In genomic region chr1:32767641-32768040, GRCh38 we compare ENCODE assay signal across 19 cellular contexts. TPM values are rescaled to one million over a fixed set of nuclear protein-coding genes. Genes with fewer than 3 reads are reported as not detected.
DNase-seq lines count a peak whose midpoint lies in the region; ATAC-seq, FAIRE-seq and TF ChIP-seq lines count a peak whose summit lies in the region.
"Had no signal": no experiment of that assay in that cellular context is flagged by ENCODE, and none has a peak within 500 bp of the region (broad histone marks: within the 10 kb centered on the region; RNA-seq: fewer than 3 reads in every experiment).

No MANE protein-coding gene starts in this region.

- H2AK5ac ChIP-seq in H1 (ENCODE audit: low read depth, low read length) = 0 out of 2 replicates have a peak overlapping the region, but pooled peaks have one; percentile 65

- no peak overlapping the region for H3K9ac ChIP-seq in H1 (replicated peaks in 1 of 4; ENCODE audit: extremely low read depth in 1 of 4, low read depth in 3 of 4, low read length in 3 of 4)
- H3K9ac ChIP-seq: KMS-11 had no signal

- peak overlapping the region; percentile 77 to 86; a peak in 3 of 4 replicates for H3K4me2 ChIP-seq in H1 (ENCODE audit: insufficient read depth in 1 of 2, low read depth in 2 of 2, low read length in 2 of 2)

- H3K27ac ChIP-seq in right cardiac atrium (ENCODE audit: low read length) (no peak overlapping the region), right atrium auricular region (no peak overlapping the region), H1 (ENCODE audit: low read depth, low read length) (no peak overlapping the region), upper lobe of right lung (peak overlapping the region; percentile 3)
- H3K27ac ChIP-seq: HL-60, KMS-11, thoracic aorta had no signal

- no peak overlapping the region for H2BK5ac ChIP-seq in H1 (ENCODE audit: low read depth, low read length)

- CTCF ChIA-PET in H1 (lab: Charles Lee; ENCODE audit: partially characterized antibody) = interaction anchor here (1.3 to 12.2 kb wide), 4 partner anchors 13 to 62 kb away, joined by 3 to 329 read pairs (median 112); no protein-coding TSS in a partner anchor

- no peak overlapping the region for H4K91ac ChIP-seq in H1 (replicated peaks; ENCODE audit: insufficient read length, low read length)

- no peak for FAIRE-seq in H1 (lab: Jason Lieb, UNC)

- no peak overlapping the region for H2BK20ac ChIP-seq in H1 (ENCODE audit: low read length)

- H2AFZ ChIP-seq in H1 (ENCODE audit: low read length) = no peak overlapping the region

- H3K4me1 ChIP-seq in right cardiac atrium (ENCODE audit: control insufficient read depth, insufficient read depth, low read length) (no peaks in the 10 kb centered on the region), right atrium auricular region (peaks cover 0 to 23% of the 10 kb centered on the region in 2 donors), H1 (replicated peaks in 1 of 4; ENCODE audit: control insufficient read depth in 3 of 4, insufficient read depth in 4 of 4, low read length in 3 of 4) (peaks cover 11 to 35% (median 26%) of the 10 kb centered on the region in 4 experiments), upper lobe of right lung (peaks cover 26% of the 10 kb centered on the region)

- no peak overlapping the region for H3K4me3 ChIP-seq in right cardiac atrium (ENCODE audit: low read length)
- H3K4me3 ChIP-seq in right atrium auricular region = no peak overlapping the region
- no peak overlapping the region for H3K4me3 ChIP-seq in H1 (ENCODE audit: extremely low read depth in 1 of 4, insufficient read depth in 2 of 4, low read depth in 3 of 4, low read length in 4 of 4)
- no peak overlapping the region for H3K4me3 ChIP-seq in upper lobe of right lung
- H3K4me3 ChIP-seq: mucosa of descending colon, thoracic aorta had no signal

- no peak for TF ChIP-seq CTCF in right atrium auricular region (IDR thresholded peaks at IDR 0.05)
- TF ChIP-seq CTCF in H1 (IDR thresholded peaks at IDR 0.05; ENCODE audit: control extremely low read depth in 1 of 3, insufficient read depth in 1 of 3, low read depth in 1 of 3, low read length in 3 of 3) = no peak
- no peak for TF ChIP-seq CTCF in nephron (IDR thresholded peaks at IDR 0.05; ENCODE audit: unreplicated experiment in 3 of 3)
- TF ChIP-seq CTCF in upper lobe of right lung (IDR thresholded peaks at IDR 0.05) = no peak

- no peaks in the 10 kb centered on the region for H3K27me3 ChIP-seq in right cardiac atrium (ENCODE audit: control insufficient read depth, insufficient read depth)
- no peaks in the 10 kb centered on the region for H3K27me3 ChIP-seq in right atrium auricular region
- H3K27me3 ChIP-seq in H1 (replicated peaks in 1 of 4; ENCODE audit: control insufficient read depth in 3 of 4, extremely low read depth in 1 of 4, insufficient read depth in 3 of 4, low read length in 3 of 4) = no peaks in the 10 kb centered on the region
- no peaks in the 10 kb centered on the region for H3K27me3 ChIP-seq in upper lobe of right lung

- peak overlapping the region; percentile 51 to 74 (median 59) for H3K27ac Mint-ChIP-seq in nephron
- H3K27ac Mint-ChIP-seq in stimulated activated naive CD8-positive, alpha-beta T cell treated with anti-CD3 and anti-CD28 coated beads, Interleukin-15, amount 100 ng/mL, for 72 hours = no peak overlapping the region
- H3K27ac Mint-ChIP-seq: activated CD4-positive, alpha-beta T cell treated with anti-CD3 and anti-CD28 coated beads for 36 hours; activated naive CD4-positive, alpha-beta T cell treated with anti-CD3 and anti-CD28 coated beads, Interleukin-2, amount 50 U/mL, for 72 hours; endodermal cell; T-helper 2 cell treated with Interferon-gamma antibody and Interleukin-4, amounts not matched to agents 5 μg/mL and 100 μg/mL, for 36 hours had no signal

- peaks cover 50% of the 10 kb centered on the region for H3K4me1 Mint-ChIP-seq in nephron
- H3K4me1 Mint-ChIP-seq in stimulated activated naive CD8-positive, alpha-beta T cell treated with anti-CD3 and anti-CD28 coated beads, Interleukin-15, amount 100 ng/mL, for 72 hours = peaks cover 2% of the 10 kb centered on the region
- H3K4me1 Mint-ChIP-seq: activated CD4-positive, alpha-beta T cell treated with anti-CD3 and anti-CD28 coated beads for 36 hours had no signal

- intact Hi-C loops in right cardiac atrium (cut with DNase I) = no loop called here
- intact Hi-C loops in upper lobe of right lung (cut with DNase I) = no loop called here

- POLR2A ChIA-PET in H1 (lab: Charles Lee; ENCODE audit: partially characterized antibody) = interaction anchor here (1.1 to 12.6 kb wide), 3 partner anchors 11 to 82 kb away, joined by 3 to 295 read pairs (median 3); no protein-coding TSS in a partner anchor

- no peak overlapping the region for H3K23ac ChIP-seq in H1 (ENCODE audit: insufficient read length)

- no peak overlapping the region for H2BK12ac ChIP-seq in H1 (ENCODE audit: low read depth, low read length)

- H3K4ac ChIP-seq in H1 (replicated peaks; ENCODE audit: insufficient read length, low read depth, low read length) = no peak overlapping the region

- no peaks in the 10 kb centered on the region for H3K9me3 Mint-ChIP-seq in nephron
- no peaks in the 10 kb centered on the region for H3K9me3 Mint-ChIP-seq in stimulated activated naive CD8-positive, alpha-beta T cell treated with anti-CD3 and anti-CD28 coated beads, Interleukin-15, amount 100 ng/mL, for 72 hours
- H3K9me3 Mint-ChIP-seq: activated naive CD4-positive, alpha-beta T cell treated with anti-CD3 and anti-CD28 coated beads, Interleukin-2, amount 50 U/mL, for 72 hours; central memory CD8-positive, alpha-beta T cell; endodermal cell; T-helper 2 cell treated with Interferon-gamma antibody and Interleukin-4, amounts not matched to agents 5 μg/mL and 100 μg/mL, for 36 hours had no signal

- no peak overlapping the region for H4K5ac ChIP-seq in H1 (ENCODE audit: insufficient read length, low read depth, low read length)

- peaks cover 18% of the 10 kb centered on the region for H3K79me1 ChIP-seq in H1 (ENCODE audit: low read depth, low read length)

- H2BK15ac ChIP-seq in H1 (ENCODE audit: low read length) = no peak overlapping the region

- H3K79me2 ChIP-seq in H1 (ENCODE audit: control insufficient read depth in 1 of 2, insufficient read depth in 2 of 2, low read length in 2 of 2) = peaks cover 5 to 42% of the 10 kb centered on the region in 2 experiments

- peaks cover 21% of the 10 kb centered on the region for H3K36me3 Mint-ChIP-seq in nephron (ENCODE audit: low read depth)
- H3K36me3 Mint-ChIP-seq: activated naive CD4-positive, alpha-beta T cell treated with anti-CD3 and anti-CD28 coated beads, Interleukin-2, amount 50 U/mL, for 72 hours had no signal

- no peak for TF ChIP-seq RAD21 in H1 (IDR thresholded peaks at IDR 0.05 in 1 of 2, conservative IDR thresholded peaks at IDR 0.05 in 1 of 2; ENCODE audit: low read depth in 2 of 2, low read length in 2 of 2)

- H3K4me3 Mint-ChIP-seq in nephron = peak overlapping the region; percentile 64 to 72 (median 70)
- H3K4me3 Mint-ChIP-seq in stimulated activated naive CD8-positive, alpha-beta T cell treated with anti-CD3 and anti-CD28 coated beads, Interleukin-15, amount 100 ng/mL, for 72 hours = no peak overlapping the region
- H3K4me3 Mint-ChIP-seq: activated CD4-positive, alpha-beta T cell treated with anti-CD3 and anti-CD28 coated beads for 36 hours; central memory CD8-positive, alpha-beta T cell; endodermal cell; T-helper 2 cell treated with Interferon-gamma antibody and Interleukin-4, amounts not matched to agents 5 μg/mL and 100 μg/mL, for 36 hours had no signal

- no peak for ATAC-seq in right cardiac atrium
- peak; percentile 6 for ATAC-seq in upper lobe of right lung
- no peak for ATAC-seq in stimulated activated naive CD8-positive, alpha-beta T cell treated with anti-CD3 and anti-CD28 coated beads, Interleukin-15, amount 100 ng/mL, for 72 hours
- no peak for ATAC-seq in GM18502 (IDR thresholded peaks at IDR 0.05; ENCODE audit: poor library complexity, unreplicated experiment)
- ATAC-seq: activated CD4-positive, alpha-beta T cell treated with anti-CD3 and anti-CD28 coated beads for 36 hours had no signal

- H3K23me2 ChIP-seq in H1 (ENCODE audit: low read depth, low read length) = peaks cover 13% of the 10 kb centered on the region

- peaks cover 0 to 19% of the 10 kb centered on the region in 2 experiments for H4K20me1 ChIP-seq in H1 (replicated peaks in 1 of 2; ENCODE audit: control insufficient read depth in 1 of 2, insufficient read depth in 2 of 2, low read length in 2 of 2)

- no peak overlapping the region for H3K14ac ChIP-seq in H1 (ENCODE audit: insufficient read length)

- H3K18ac ChIP-seq in H1 (ENCODE audit: extremely low read depth, low read length) = no peak overlapping the region

- no peak overlapping the region for H3K56ac ChIP-seq in H1 (replicated peaks; ENCODE audit: insufficient read length, low read depth, low read length)

- H2BK120ac ChIP-seq in H1 (replicated peaks; ENCODE audit: low read depth, low read length) = no peak overlapping the region

- DNase-seq in right cardiac atrium (peak in 2 of 3 donors; percentile 41 to 67), right atrium auricular region (ENCODE audit: low spot score) (no peak), H1 (ENCODE audit: low read depth in 1 of 2, low spot score in 2 of 2) (no peak), upper lobe of right lung (peak; percentile 55)
- no peak for DNase-seq in stimulated activated naive CD8-positive, alpha-beta T cell treated with anti-CD3 and anti-CD28 coated beads, Interleukin-15, amount 100 ng/mL, for 72 hours
- no peak for DNase-seq in stimulated activated CD4-positive, alpha-beta T cell treated with anti-CD3 and anti-CD28 coated beads, Interleukin-4, amount 100 ng/mL, for 4 hours
- DNase-seq: activated CD4-positive, alpha-beta T cell treated with anti-CD3 and anti-CD28 coated beads for 36 hours; endodermal cell; NCI-H1694; NCI-H524 treated with DMSO at 0.1 percent for 48 hours had no signal

- H3K9me3 ChIP-seq in right cardiac atrium (ENCODE audit: control insufficient read depth, low read length) = no peaks in the 10 kb centered on the region
- H3K9me3 ChIP-seq in right atrium auricular region = no peaks in the 10 kb centered on the region
- no peaks in the 10 kb centered on the region for H3K9me3 ChIP-seq in H1 (ENCODE audit: insufficient read depth in 2 of 2, low read depth in 1 of 2, low read length in 1 of 2)
- H3K9me3 ChIP-seq in upper lobe of right lung = no peaks in the 10 kb centered on the region
- H3K9me3 ChIP-seq: mucosa of descending colon, thoracic aorta had no signal

- H3K27me3 Mint-ChIP-seq in nephron (ENCODE audit: low read depth) = peaks cover 4% of the 10 kb centered on the region
- H3K27me3 Mint-ChIP-seq in stimulated activated naive CD8-positive, alpha-beta T cell treated with anti-CD3 and anti-CD28 coated beads, Interleukin-15, amount 100 ng/mL, for 72 hours = no peaks in the 10 kb centered on the region
- H3K27me3 Mint-ChIP-seq: activated CD4-positive, alpha-beta T cell treated with anti-CD3 and anti-CD28 coated beads for 36 hours; central memory CD8-positive, alpha-beta T cell had no signal

- H3K36me3 ChIP-seq in right atrium auricular region (no peaks in the 10 kb centered on the region), H1 (ENCODE audit: control insufficient read depth in 2 of 4, insufficient read depth in 4 of 4, low read length in 3 of 4) (peaks cover 7 to 33% (median 18%) of the 10 kb centered on the region in 4 experiments; a peak in 7 of 8 replicates), upper lobe of right lung (peaks cover 11% of the 10 kb centered on the region)
- H3K36me3 ChIP-seq: thoracic aorta had no signal

- 44% methylated on average over 5 of the region's 5 CpGs for WGBS in right cardiac atrium
- 88% methylated on average over 5 of the region's 5 CpGs; no CpG with 5 or more reads in 1 of the 2 experiments for WGBS in H1 (ENCODE audit: extremely low coverage in 1 of 2, insufficient coverage in 1 of 2, insufficient read length in 1 of 2, insufficient replicate concordance in 2 of 2, low coverage in 1 of 2, low lambda C conversion rate in 2 of 2, missing lambda C conversion rate in 1 of 2), 2 experiments

- H4K8ac ChIP-seq in H1 (ENCODE audit: extremely low read depth, insufficient read depth, low read length) = no peak overlapping the region

- TF ChIP-seq POLR2A in H1 (IDR thresholded peaks at IDR 0.05; ENCODE audit: control extremely low read depth in 1 of 2, low read depth in 2 of 2, low read length in 2 of 2) = no peak

- no peak for TF ChIP-seq EP300 in H1 (IDR thresholded peaks at IDR 0.05; ENCODE audit: borderline replicate concordance in 1 of 2, low read depth in 2 of 2, low read length in 2 of 2)

RNA-seq across cellular contexts. Expression of gene YARS1, which starts 49.5 kb away (rescaled TPM):
- total RNA-seq in right cardiac atrium (10 to 100 TPM; 29.3 to 54.7 (median 36.4) TPM), right atrium auricular region (10 to 100 TPM; 23.3 to 33.1 TPM), upper lobe of right lung (111 TPM)
- polyA plus RNA-seq in right cardiac atrium (20.8 TPM), H1 (2011; rRNA removed) (47.1 and 55.6 TPM in 2 replicates)
- 226 and 230 TPM in 2 replicates for total RNA-seq in H1 (2021; fragmentation: NEBNext Ultra II Directional; extraction: Animal tissue kit (Norgen Biotek cat#: 25700))
- polyA plus RNA-seq in H1 (2011; cell fraction: cytosol; rRNA removed) = 88.6 TPM
- 95.0 TPM for polyA plus RNA-seq in H1 (2011; cell fraction: nucleus; rRNA removed)
- 158 to 225 TPM (median 175 TPM) in 4 replicates for polyA plus RNA-seq in H1 (2012, experiment 1 of 2)
- 92.7 TPM for polyA plus RNA-seq in H1 (2012, experiment 2 of 2)
- 125 TPM for polyA plus RNA-seq in H1 (2013, experiment 1 of 2)
- polyA plus RNA-seq in H1 (2013, experiment 2 of 2) = 123 TPM
- polyA minus RNA-seq in H1 (2011; rRNA and poly(A)+ RNA removed) = 131 and 147 TPM in 2 replicates
- polyA minus RNA-seq in H1 (2011; cell fraction: cytosol; rRNA and poly(A)+ RNA removed) = 73.1 TPM
- polyA minus RNA-seq in H1 (2011; cell fraction: nucleus; rRNA and poly(A)+ RNA removed) = 73.2 TPM

RNA-seq across cellular contexts. Expression of gene S100PBP, which starts 49.8 kb away (rescaled TPM):
- total RNA-seq in right cardiac atrium (10 to 100 TPM; 14.2 to 19.8 (median 15.4) TPM), right atrium auricular region (10 to 100 TPM in 1 of 2 donors, 1 to 10 TPM in 1; 5.7 to 10.8 TPM), upper lobe of right lung (34.9 TPM)
- polyA plus RNA-seq in right cardiac atrium (8.1 TPM), H1 (2011; rRNA removed) (22.4 and 43.8 TPM in 2 replicates)
- 65.7 and 68.3 TPM in 2 replicates for total RNA-seq in H1 (2021; fragmentation: NEBNext Ultra II Directional; extraction: Animal tissue kit (Norgen Biotek cat#: 25700))
- polyA plus RNA-seq in H1 (2011; cell fraction: cytosol; rRNA removed) = 46.4 TPM
- polyA plus RNA-seq in H1 (2011; cell fraction: nucleus; rRNA removed) = 33.6 TPM
- 32.9 to 54.0 TPM (median 40.1 TPM) in 4 replicates for polyA plus RNA-seq in H1 (2012, experiment 1 of 2)
- polyA plus RNA-seq in H1 (2012, experiment 2 of 2) = 5.2 TPM
- polyA plus RNA-seq in H1 (2013, experiment 1 of 2) = 23.7 TPM
- 20.8 TPM for polyA plus RNA-seq in H1 (2013, experiment 2 of 2)
- polyA minus RNA-seq in H1 (2011; rRNA and poly(A)+ RNA removed) = 52.7 and 60.1 TPM in 2 replicates
- polyA minus RNA-seq in H1 (2011; cell fraction: cytosol; rRNA and poly(A)+ RNA removed) = 42.5 TPM
- 53.5 TPM for polyA minus RNA-seq in H1 (2011; cell fraction: nucleus; rRNA and poly(A)+ RNA removed)

Comparison
In these comparisons a context has a peak if more than half of its experiments do, and no peak if none do; other contexts are left out.
1. DNase-seq: peak in right cardiac atrium (2 of 3) and upper lobe of right lung (single experiment); none in right atrium auricular region (single experiment), H1 (0 of 2), stimulated activated naive CD8-positive, alpha-beta T cell treated with anti-CD3 and anti-CD28 coated beads, Interleukin-15, amount 100 ng/mL, for 72 hours (0 of 2) and stimulated activated CD4-positive, alpha-beta T cell treated with anti-CD3 and anti-CD28 coated beads, Interleukin-4, amount 100 ng/mL, for 4 hours (0 of 2).
2. H3K27ac Mint-ChIP-seq: peak in nephron (3 of 3); none in stimulated activated naive CD8-positive, alpha-beta T cell treated with anti-CD3 and anti-CD28 coated beads, Interleukin-15, amount 100 ng/mL, for 72 hours (0 of 2).
3. H3K4me3 Mint-ChIP-seq: peak in nephron (3 of 3); none in stimulated activated naive CD8-positive, alpha-beta T cell treated with anti-CD3 and anti-CD28 coated beads, Interleukin-15, amount 100 ng/mL, for 72 hours (0 of 2).